Comparison of ENCODE assay signal across 8 cellular contexts in genomic region chr1:161159915-161160248, GRCh38. TPM values are rescaled to one million over a fixed set of nuclear protein-coding genes. Genes with fewer than 3 reads are reported as not detected.
DNase-seq lines count a peak whose midpoint lies in the region; ATAC-seq and TF ChIP-seq lines count a peak whose summit lies in the region.

No MANE protein-coding gene starts in this region.

- peak overlapping the region; percentile 45 for H3K27ac ChIP-seq in OCI-LY3 (ENCODE audit: low read length)

- no peak for ATAC-seq in HG02852 (IDR thresholded peaks at IDR 0.05; ENCODE audit: unreplicated experiment)

- H3K36me3 ChIP-seq in OCI-LY3 (replicated peaks; ENCODE audit: low read depth, low read length), result peaks cover 27% of the 10 kb centered on the region

- DNase-seq in Calu3 (no peak), epithelial cell of esophagus (ENCODE audit: low read depth) (no peak), osteocyte (ENCODE audit: extremely low spot score, unreplicated experiment) (no peak), inferior parietal cortex (ENCODE audit: extremely low spot score) (no peak), AG08396 (ENCODE audit: low spot score) (no peak), NCI-H2029 treated with DMSO at 0.1 percent for 48 hours (lab: John Stamatoyannopoulos, UW) (no peak)

- CTCF ChIA-PET in Calu3 (lab: Charles Lee), result interaction anchor here (1.1 kb wide), 1 partner anchor 19 kb away, joined by 3 read pairs; no protein-coding TSS in a partner anchor

- H3K9ac ChIP-seq in OCI-LY3 (ENCODE audit: low read length), result peak overlapping the region; percentile 84

- intact Hi-C loops in Calu3 (cut with micrococcal nuclease; ENCODE audit: unreplicated experiment), result no loop called here

- peak overlapping the region; percentile 93 for H3K4me2 ChIP-seq in OCI-LY3 (ENCODE audit: low read length)

- H3K27me3 ChIP-seq in OCI-LY3 (ENCODE audit: low read depth, low read length), result no peaks in the 10 kb centered on the region

- H3K4me1 Mint-ChIP-seq in Calu3 (ENCODE audit: low read depth, unreplicated experiment) (peaks cover 48% of the 10 kb centered on the region), osteocyte (ENCODE audit: unreplicated experiment) (peaks cover 31% of the 10 kb centered on the region)

- TF ChIP-seq CTCF in Calu3 (IDR thresholded peaks at IDR 0.05; ENCODE audit: unreplicated experiment) (no peak), OCI-LY3 (IDR thresholded peaks at IDR 0.05; ENCODE audit: low read depth, low read length) (no peak), epithelial cell of esophagus (IDR thresholded peaks at IDR 0.05; ENCODE audit: insufficient read depth, low read depth, low read length, missing control alignments) (no peak), osteocyte (IDR thresholded peaks at IDR 0.05) (no peak)

- no peaks in the 10 kb centered on the region for H3K9me3 Mint-ChIP-seq in Calu3 (ENCODE audit: low read depth, unreplicated experiment)
- no peaks in the 10 kb centered on the region for H3K9me3 Mint-ChIP-seq in osteocyte (ENCODE audit: unreplicated experiment)

- H2AFZ ChIP-seq in OCI-LY3 (ENCODE audit: low read depth, low read length), result peak overlapping the region; percentile 10; the same call in 1 of the 2 replicates

- H3K4me3 Mint-ChIP-seq in Calu3 (ENCODE audit: low read depth, unreplicated experiment), result peak overlapping the region; percentile 94
- H3K4me3 Mint-ChIP-seq in osteocyte (ENCODE audit: unreplicated experiment), result peak overlapping the region; percentile 87

- H3K27me3 Mint-ChIP-seq in Calu3 (ENCODE audit: unreplicated experiment) (no peaks in the 10 kb centered on the region), osteocyte (ENCODE audit: unreplicated experiment) (no peaks in the 10 kb centered on the region)

- peak overlapping the region; percentile 86 for H3K4me3 ChIP-seq in OCI-LY3 (ENCODE audit: low read length)
- peak overlapping the region; percentile 84 for H3K4me3 ChIP-seq in epithelial cell of esophagus (ENCODE audit: low read length)

- peaks cover 16% of the 10 kb centered on the region for H3K4me1 ChIP-seq in OCI-LY3 (ENCODE audit: low read length)

- H3K36me3 Mint-ChIP-seq in Calu3 (ENCODE audit: insufficient read depth, unreplicated experiment) (peaks cover 66% of the 10 kb centered on the region), osteocyte (ENCODE audit: unreplicated experiment) (peaks cover 23% of the 10 kb centered on the region)

- peak overlapping the region; percentile 78 for H3K27ac Mint-ChIP-seq in Calu3 (ENCODE audit: unreplicated experiment)
- H3K27ac Mint-ChIP-seq in osteocyte (ENCODE audit: unreplicated experiment), result peak overlapping the region; percentile 91

- no peaks in the 10 kb centered on the region for H4K20me1 ChIP-seq in OCI-LY3 (ENCODE audit: insufficient read depth, low read length)

- no TSS peak for BruUV-seq in Calu3 (replicated peaks; lab: Mats Ljungman, UMichigan)

- H3K9me3 ChIP-seq in OCI-LY3 (ENCODE audit: insufficient read depth, low read length), result no peaks in the 10 kb centered on the region

- peaks cover 24% of the 10 kb centered on the region for H3K79me2 ChIP-seq in OCI-LY3 (ENCODE audit: low read length)

RNA-seq across cellular contexts. Expression of gene USP21, which starts 0.6 kb away (rescaled TPM):
- total RNA-seq in Calu3 (2022), result 35.8 and 40.9 TPM in 2 replicates
- total RNA-seq in osteocyte, result 25.5 and 27.5 TPM in 2 replicates

RNA-seq across cellular contexts. Expression of gene UFC1, which starts 6.1 kb away (rescaled TPM):
- total RNA-seq in Calu3 (2022), result 77.5 and 85.8 TPM in 2 replicates
- 98.2 and 100 TPM in 2 replicates for total RNA-seq in osteocyte

RNA-seq across cellular contexts. Expression of gene PPOX, which starts 6.3 kb away (rescaled TPM):
- total RNA-seq in Calu3 (2022) (25.7 and 27.1 TPM in 2 replicates), osteocyte (37.1 and 37.9 TPM in 2 replicates)

RNA-seq across cellular contexts. Expression of gene B4GALT3, which starts 17.4 kb away (rescaled TPM):
- total RNA-seq in Calu3 (2022) (51.9 and 59.2 TPM in 2 replicates), osteocyte (21.7 and 24.3 TPM in 2 replicates)

RNA-seq across cellular contexts. Expression of gene DEDD, which starts 27.4 kb away (rescaled TPM):
- total RNA-seq in Calu3 (2022) (40.4 and 45.7 TPM in 2 replicates), osteocyte (40.8 and 43.1 TPM in 2 replicates)
